In the genomic region with DNA sequence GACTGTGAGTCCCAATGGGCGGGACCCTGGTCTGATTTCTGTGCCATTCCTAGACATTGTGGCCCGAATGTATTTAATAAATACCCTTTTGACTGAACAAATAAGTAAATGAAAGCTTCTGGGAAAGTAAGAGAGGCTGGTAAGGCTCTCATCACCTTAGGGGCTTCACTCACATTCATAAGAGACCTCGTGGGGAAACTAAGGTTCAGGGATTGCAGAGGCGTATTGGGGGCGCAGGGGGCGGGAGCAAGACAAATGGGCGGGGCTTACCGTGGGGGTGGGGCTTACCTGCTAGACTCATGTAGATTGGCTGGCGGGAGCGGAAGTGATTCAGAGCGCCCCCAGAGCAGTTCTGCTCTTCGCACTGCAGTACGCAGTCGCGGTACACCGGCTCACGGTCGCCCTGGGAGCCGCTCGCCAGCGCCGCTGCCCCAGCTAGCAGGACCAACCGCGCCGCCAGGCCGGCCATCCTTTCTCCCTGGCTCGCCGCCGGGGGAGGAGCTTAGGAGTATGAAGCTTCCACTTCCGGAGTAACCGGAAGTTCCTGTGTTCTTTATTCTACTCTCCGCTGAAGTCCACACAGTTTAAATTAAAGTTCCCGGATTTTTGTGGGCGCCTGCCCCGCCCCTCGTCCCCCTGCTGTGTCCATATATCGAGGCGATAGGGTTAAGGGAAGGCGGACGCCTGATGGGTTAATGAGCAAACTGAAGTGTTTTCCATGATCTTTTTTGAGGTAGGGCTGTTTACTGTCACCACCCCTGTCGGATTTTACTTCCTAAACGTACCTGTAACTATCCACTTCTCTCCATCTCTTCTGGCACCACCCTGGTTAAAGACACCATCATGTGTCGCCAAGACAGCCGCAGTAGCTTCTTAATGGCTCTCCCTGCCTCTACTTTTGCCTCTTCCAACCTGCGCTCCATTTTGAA, we compare ENCODE assay signal across 8 cellular contexts. TPM values are rescaled to one million over a fixed set of nuclear protein-coding genes. Genes with fewer than 3 reads are reported as not detected.
DNase-seq lines count a peak whose midpoint lies in the region; ATAC-seq, FAIRE-seq and TF ChIP-seq lines count a peak whose summit lies in the region.

A gene with protein sequence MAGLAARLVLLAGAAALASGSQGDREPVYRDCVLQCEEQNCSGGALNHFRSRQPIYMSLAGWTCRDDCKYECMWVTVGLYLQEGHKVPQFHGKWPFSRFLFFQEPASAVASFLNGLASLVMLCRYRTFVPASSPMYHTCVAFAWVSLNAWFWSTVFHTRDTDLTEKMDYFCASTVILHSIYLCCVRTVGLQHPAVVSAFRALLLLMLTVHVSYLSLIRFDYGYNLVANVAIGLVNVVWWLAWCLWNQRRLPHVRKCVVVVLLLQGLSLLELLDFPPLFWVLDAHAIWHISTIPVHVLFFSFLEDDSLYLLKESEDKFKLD (minus strand): TSS at position 512 of the 929 bp plus-strand sequence. CDS start 43 bp downstream, at position 469.

- ATAC-seq in GM19328 (IDR thresholded peaks at IDR 0.05; ENCODE audit: unreplicated experiment) = peak; percentile 84
- peak; percentile 61 for ATAC-seq in HG03469 (IDR thresholded peaks at IDR 0.05; ENCODE audit: unreplicated experiment)
- ATAC-seq in HepG2 = peak; percentile 95

- H3K9ac ChIP-seq in HepG2 (ENCODE audit: insufficient read depth, low read depth, low read length) = peak within 1 kb of the TSS; percentile 83

- H3K27ac ChIP-seq in C4-2B = peak within 1 kb of the TSS; percentile 86
- H3K27ac ChIP-seq in HepG2 (ENCODE audit: extremely low read length, insufficient read depth, low read length) = peak within 1 kb of the TSS; percentile 88

- peak; percentile 54; the same call in 1 of the 2 replicates for TF ChIP-seq RAD21 in HepG2 (CRISPR knock-in tag; IDR thresholded peaks at IDR 0.05)

- peaks cover 0 to 2% of the 10 kb centered on the region in 2 experiments; a peak in 2 of 5 replicates for H3K36me3 ChIP-seq in HepG2 (replicated peaks in 1 of 2; ENCODE audit: control insufficient read depth in 1 of 2, insufficient read depth in 2 of 2, low read length in 2 of 2)

- peaks cover 5% of the 10 kb centered on the region for H3K27me3 Mint-ChIP-seq in dendritic cell treated with granulocyte-macrophage colony-stimulating factor and Interleukin-4, amounts not matched to agents 40 ng/mL and 50 ng/mL, for 4 days

- WGBS in HepG2 (ENCODE audit: low lambda C conversion rate) = under 1% methylated on average over 30 of the region's 45 CpGs

- no peaks in the 10 kb centered on the region for H3K79me2 ChIP-seq in HepG2 (ENCODE audit: insufficient read depth, low read length)

- TF ChIP-seq POLR2A in HepG2 (IDR thresholded peaks at IDR 0.05; ENCODE audit: insufficient read depth in 1 of 2, low read depth in 2 of 2, low read length in 2 of 2) = peak; percentile 78 to 86

- intact Hi-C loops in dendritic cell treated with granulocyte-macrophage colony-stimulating factor and Interleukin-4, amounts not matched to agents 40 ng/mL and 50 ng/mL, for 4 days (cut with micrococcal nuclease) = loop anchor here (1.0 to 5.0 kb wide), 2 partner anchors 42 to 239 kb away; a partner anchor contains a TSS
- intact Hi-C loops in HepG2 (cut with micrococcal nuclease; ENCODE audit: unreplicated experiment) = loop anchor here (1.0 kb wide), 1 partner anchor 7 kb away; no protein-coding TSS in a partner anchor

- H4K20me1 ChIP-seq in HepG2 (ENCODE audit: insufficient read depth, low read length) = no peaks in the 10 kb centered on the region

- BruUV-seq in HepG2 (replicated peaks; lab: Mats Ljungman, UMichigan) = TSS peak; percentile 96

- H3K9me3 ChIP-seq in HepG2 (ENCODE audit: low read length) = no peaks in the 10 kb centered on the region

- in situ Hi-C loops in HepG2 (cut with HindIII; ENCODE audit: extremely low pct_ligation_motif_present, low pct_unique_long_range_greater_than_20kb) = no loop called here

- no peak for TF ChIP-seq CTCF in C4-2B (conservative IDR thresholded peaks at IDR 0.05)
- peak; percentile 65 for TF ChIP-seq CTCF in HepG2 (CRISPR knock-in tag; IDR thresholded peaks at IDR 0.05)

- TF ChIP-seq EP300 in HepG2 (IDR thresholded peaks at IDR 0.05; ENCODE audit: low read depth in 2 of 2, low read length in 2 of 2) (peak in 1 of 2 experiments; percentile 46; a peak in 2 of 4 replicates), HepG2 (CRISPR knock-in tag; IDR thresholded peaks at IDR 0.05; ENCODE audit: borderline replicate concordance) (no peak)

- peak within 1 kb of the TSS; percentile 17 for H2AFZ ChIP-seq in HepG2 (ENCODE audit: low read length)

- peaks cover 21% of the 10 kb centered on the region for H3K4me1 Mint-ChIP-seq in dendritic cell treated with granulocyte-macrophage colony-stimulating factor and Interleukin-4, amounts not matched to agents 40 ng/mL and 50 ng/mL, for 4 days (ENCODE audit: low read depth)

- H3K27me3 ChIP-seq in HepG2 (ENCODE audit: control insufficient read depth in 1 of 2, insufficient read depth in 2 of 2, low read length in 2 of 2) = no peaks in the 10 kb centered on the region; a peak in 1 of 5 replicates

- CTCF ChIA-PET in HepG2 (lab: Yijun Ruan, JAX; ENCODE audit: low intra/inter-chr PET ratio, low total read pairs) = interaction anchor here (0.6 kb wide), 1 partner anchor 33 kb away, joined by 4 read pairs; no protein-coding TSS in a partner anchor

- H3K36me3 Mint-ChIP-seq in dendritic cell treated with granulocyte-macrophage colony-stimulating factor and Interleukin-4, amounts not matched to agents 40 ng/mL and 50 ng/mL, for 4 days (ENCODE audit: low read depth) = peaks cover 40% of the 10 kb centered on the region

- H3K9me3 Mint-ChIP-seq in dendritic cell treated with granulocyte-macrophage colony-stimulating factor and Interleukin-4, amounts not matched to agents 40 ng/mL and 50 ng/mL, for 4 days = no peaks in the 10 kb centered on the region

- POLR2A ChIA-PET in HepG2 (lab: Yijun Ruan, JAX) = interaction anchor here (0.9 to 4.9 kb wide), 17 partner anchors 8 to 488 kb away, joined by 3 to 118 read pairs (median 7); a partner anchor contains a TSS

- peaks cover 29% of the 10 kb centered on the region for H3K4me1 ChIP-seq in HepG2 (ENCODE audit: insufficient read depth, low read length)

- H3K4me3 ChIP-seq in HepG2 (replicated peaks in 1 of 3; ENCODE audit: insufficient read depth in 1 of 3, low read depth in 2 of 3, low read length in 3 of 3) = peak within 1 kb of the TSS; percentile 72 to 76 (median 74)

- peak; percentile 71 for FAIRE-seq in HepG2 (lab: Jason Lieb, UNC)

- peak within 1 kb of the TSS; percentile 94 for H3K4me2 ChIP-seq in HepG2 (ENCODE audit: low read depth, low read length)

- DNase-seq in NCI-H526 (lab: John Stamatoyannopoulos, UW) (peak; percentile 88 to 93), HepG2 (ENCODE audit: low spot score) (peak; percentile 95)
- peak; percentile 76 for DNase-seq in activated CD4-positive, alpha-beta T cell treated with anti-CD3 and anti-CD28 coated beads, Interleukin-2, amount 50 U/mL, for 1 hour
- peak; percentile 76 to 78 for DNase-seq in stimulated activated CD4-positive, alpha-beta T cell treated with anti-CD3 and anti-CD28 coated beads, Interleukin-2, amount 100 ng/mL, for 48 hours

- H3K27ac Mint-ChIP-seq in dendritic cell treated with granulocyte-macrophage colony-stimulating factor and Interleukin-4, amounts not matched to agents 40 ng/mL and 50 ng/mL, for 4 days = peak within 1 kb of the TSS; percentile 84

- peak within 1 kb of the TSS; percentile 84 for H3K4me3 Mint-ChIP-seq in dendritic cell treated with granulocyte-macrophage colony-stimulating factor and Interleukin-4, amounts not matched to agents 40 ng/mL and 50 ng/mL, for 4 days

TF ChIP-seq in HepG2, 621 proteins besides CTCF, POLR2A, EP300 and RAD21 (continues in another document):
- peak; percentile 18; the same call in 1 of the 2 replicates for TF ChIP-seq ZNF350 (CRISPR knock-in tag; IDR thresholded peaks at IDR 0.05; ENCODE audit: borderline replicate concordance, low read depth)
- TF ChIP-seq ZFP36L2 (CRISPR knock-in tag; IDR thresholded peaks at IDR 0.05) = no peak
- TF ChIP-seq PHB2 (IDR thresholded peaks at IDR 0.05; ENCODE audit: partially characterized antibody) = no peak
- TF ChIP-seq SP2 (CRISPR knock-in tag; IDR thresholded peaks at IDR 0.05) = peak; percentile 88
- TF ChIP-seq, protein P1, sequence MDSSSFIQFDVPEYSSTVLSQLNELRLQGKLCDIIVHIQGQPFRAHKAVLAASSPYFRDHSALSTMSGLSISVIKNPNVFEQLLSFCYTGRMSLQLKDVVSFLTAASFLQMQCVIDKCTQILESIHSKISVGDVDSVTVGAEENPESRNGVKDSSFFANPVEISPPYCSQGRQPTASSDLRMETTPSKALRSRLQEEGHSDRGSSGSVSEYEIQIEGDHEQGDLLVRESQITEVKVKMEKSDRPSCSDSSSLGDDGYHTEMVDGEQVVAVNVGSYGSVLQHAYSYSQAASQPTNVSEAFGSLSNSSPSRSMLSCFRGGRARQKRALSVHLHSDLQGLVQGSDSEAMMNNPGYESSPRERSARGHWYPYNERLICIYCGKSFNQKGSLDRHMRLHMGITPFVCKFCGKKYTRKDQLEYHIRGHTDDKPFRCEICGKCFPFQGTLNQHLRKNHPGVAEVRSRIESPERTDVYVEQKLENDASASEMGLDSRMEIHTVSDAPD (CRISPR knock-in tag; IDR thresholded peaks at IDR 0.05) = no peak
- TF ChIP-seq KDM5A (IDR thresholded peaks at IDR 0.05; ENCODE audit: borderline replicate concordance, low read length) = peak; percentile 91

RNA-seq across cellular contexts. Expression of the gene that starts here (rescaled TPM):
- 5.1 and 11.9 TPM in 2 replicates for total RNA-seq in HepG2 (2016; rRNA removed; fragmentation: Illumina TruSeq; extraction: Trizol)
- 1.1 and 1.5 TPM in 2 replicates for total RNA-seq in HepG2 (2016; cell fraction: cytosol; rRNA removed; fragmentation: Illumina TruSeq; extraction: Trizol; ENCODE audit: low read depth)
- 3.5 and 11.4 TPM in 2 replicates for total RNA-seq in HepG2 (2016; cell fraction: insoluble cytoplasmic fraction; rRNA removed; fragmentation: Illumina TruSeq; extraction: Trizol)
- 3.2 and 3.3 TPM in 2 replicates for total RNA-seq in HepG2 (2016; cell fraction: membrane; rRNA removed; fragmentation: Illumina TruSeq; extraction: Trizol)
- total RNA-seq in HepG2 (2016; cell fraction: nucleus; rRNA removed; fragmentation: Illumina TruSeq; extraction: Trizol) = 11.6 and 12.8 TPM in 2 replicates
- polyA plus RNA-seq in HepG2 (2011; rRNA removed) = 14.6 and 21.2 TPM in 2 replicates
- 9.7 and 10.8 TPM in 2 replicates for polyA plus RNA-seq in HepG2 (2011; cell fraction: cytosol; rRNA removed)
- 53.0 and 67.8 TPM in 2 replicates for polyA plus RNA-seq in HepG2 (2011; cell fraction: nucleus; rRNA removed)
- 9.1 and 10.3 TPM in 2 replicates for polyA plus RNA-seq in HepG2 (2012)
- 0.93 and 0.97 TPM in 2 replicates for polyA plus RNA-seq in HepG2 (2016; cell fraction: cytosol; fragmentation: Illumina TruSeq; extraction: Trizol; ENCODE audit: low read depth)
- 4.1 and 5.4 TPM in 2 replicates for polyA plus RNA-seq in HepG2 (2016; cell fraction: insoluble cytoplasmic fraction; fragmentation: Illumina TruSeq; extraction: Trizol; ENCODE audit: low read depth)
- polyA plus RNA-seq in HepG2 (2016; cell fraction: membrane; fragmentation: Illumina TruSeq; extraction: Trizol; ENCODE audit: low read depth) = 2.1 and 2.4 TPM in 2 replicates
- polyA plus RNA-seq in HepG2 (2016; cell fraction: nucleus; fragmentation: Illumina TruSeq; extraction: Trizol; ENCODE audit: insufficient read depth, low read depth) = 23.4 and 28.3 TPM in 2 replicates
- 12.0 and 44.9 TPM in 2 replicates for polyA minus RNA-seq in HepG2 (2011; rRNA and poly(A)+ RNA removed; ENCODE audit: low replicate concordance)
- 5.6 and 8.2 TPM in 2 replicates for polyA minus RNA-seq in HepG2 (2011; cell fraction: cytosol; rRNA and poly(A)+ RNA removed)
- 8.2 and 9.7 TPM in 2 replicates for polyA minus RNA-seq in HepG2 (2011; cell fraction: nucleus; rRNA and poly(A)+ RNA removed)

Comparison
In these comparisons a context has a peak if more than half of its experiments do, and no peak if none do; other contexts are left out.
1. Peak in every context shown above with its lines: DNase-seq, ATAC-seq, H3K4me3 ChIP-seq and H3K27ac ChIP-seq.